In the genomic region with DNA sequence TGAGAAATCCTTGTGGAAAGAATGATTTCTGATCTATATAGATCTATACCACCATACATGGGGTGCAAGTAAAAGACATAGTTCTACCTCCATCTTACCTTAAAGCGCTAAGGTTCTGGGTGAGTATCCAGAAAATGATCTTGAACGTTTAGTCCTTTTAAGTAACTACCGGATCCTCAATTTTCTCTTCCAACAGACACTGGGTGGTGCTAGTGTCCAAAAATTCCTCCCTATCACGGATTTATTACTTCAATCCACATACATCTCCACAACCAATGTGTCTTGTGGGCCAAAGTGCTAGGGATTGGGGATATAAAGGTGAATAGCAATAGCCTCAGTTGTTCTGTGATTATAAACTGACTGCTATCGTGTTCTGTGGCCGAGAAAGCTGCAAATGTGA, we compare ENCODE assay signal across 6 cellular contexts. TPM values are rescaled to one million over a fixed set of nuclear protein-coding genes. Genes with fewer than 3 reads are reported as not detected.
"Had no signal": no experiment of that assay in that cellular context is flagged by ENCODE, and none has a peak within 500 bp of the region (broad histone marks: within the 10 kb centered on the region; RNA-seq: fewer than 3 reads in every experiment).

No MANE protein-coding gene starts in this region.

RNA-seq across cellular contexts. Expression of a gene that starts 1.8 kb away (rescaled TPM):
- total RNA-seq: HepG2 had no signal
- polyA plus RNA-seq: HepG2 had no signal

RNA-seq across cellular contexts. Expression of a gene that starts 52.9 kb away (rescaled TPM):
- total RNA-seq: GM23248, H4, HepG2, HFFc6, HT1080 had no signal
- polyA plus RNA-seq: GM23248, HepG2, IgD-negative memory B cell had no signal
